1 cellular context compared by ENCODE assay signal in the genomic region with DNA sequence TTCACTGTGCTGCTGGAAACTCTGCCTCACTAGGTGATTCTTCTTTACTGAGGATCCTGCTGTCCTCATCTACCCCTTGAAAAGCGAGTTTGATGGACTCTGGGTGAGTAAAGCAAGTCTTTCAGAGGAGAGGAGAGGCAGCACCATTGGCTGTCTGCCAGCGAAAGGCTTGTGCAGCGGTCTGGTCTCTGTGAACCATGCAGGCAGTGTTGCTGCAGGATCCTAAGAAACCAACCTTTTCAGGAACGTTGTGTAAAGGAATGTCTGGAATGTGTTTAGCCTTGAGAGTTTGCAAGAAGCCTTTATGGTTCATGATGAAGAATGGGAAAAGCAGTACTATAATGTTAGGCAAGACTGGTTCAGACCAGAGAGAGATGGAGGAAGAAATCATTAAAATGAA.
A peak's percentile ranks its signal among the peaks of the same experiment; 100 is the strongest.
TF ChIP-seq lines count a peak whose summit lies in the region.

No MANE protein-coding gene starts in this region.

TF ChIP-seq in SK-N-SH, 30 proteins besides CTCF, POLR2A, EP300 and RAD21:
- TF ChIP-seq, protein P1, sequence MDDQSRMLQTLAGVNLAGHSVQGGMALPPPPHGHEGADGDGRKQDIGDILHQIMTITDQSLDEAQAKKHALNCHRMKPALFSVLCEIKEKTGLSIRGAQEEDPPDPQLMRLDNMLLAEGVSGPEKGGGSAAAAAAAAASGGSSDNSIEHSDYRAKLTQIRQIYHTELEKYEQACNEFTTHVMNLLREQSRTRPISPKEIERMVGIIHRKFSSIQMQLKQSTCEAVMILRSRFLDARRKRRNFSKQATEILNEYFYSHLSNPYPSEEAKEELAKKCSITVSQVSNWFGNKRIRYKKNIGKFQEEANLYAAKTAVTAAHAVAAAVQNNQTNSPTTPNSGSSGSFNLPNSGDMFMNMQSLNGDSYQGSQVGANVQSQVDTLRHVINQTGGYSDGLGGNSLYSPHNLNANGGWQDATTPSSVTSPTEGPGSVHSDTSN (IDR thresholded peaks at IDR 0.05) = peak; percentile 7; the same call in 1 of the 2 replicates
- TF ChIP-seq NFIC (IDR thresholded peaks at IDR 0.05; ENCODE audit: borderline replicate concordance) (peak; percentile 82), TCF12 (IDR thresholded peaks at IDR 0.05) (peak; percentile 40; the same call in 1 of the 2 replicates)
- TF ChIP-seq, protein P2, sequence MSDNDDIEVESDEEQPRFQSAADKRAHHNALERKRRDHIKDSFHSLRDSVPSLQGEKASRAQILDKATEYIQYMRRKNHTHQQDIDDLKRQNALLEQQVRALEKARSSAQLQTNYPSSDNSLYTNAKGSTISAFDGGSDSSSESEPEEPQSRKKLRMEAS (IDR thresholded peaks at IDR 0.05; ENCODE audit: low read depth) = peak; percentile 43; the same call in 1 of the 2 replicates
TF ChIP-seq in SK-N-SH: peak in this region for 4; not testable (repeated sequence) for 26.
